16 cellular contexts compared by ENCODE assay signal in the genomic region with DNA sequence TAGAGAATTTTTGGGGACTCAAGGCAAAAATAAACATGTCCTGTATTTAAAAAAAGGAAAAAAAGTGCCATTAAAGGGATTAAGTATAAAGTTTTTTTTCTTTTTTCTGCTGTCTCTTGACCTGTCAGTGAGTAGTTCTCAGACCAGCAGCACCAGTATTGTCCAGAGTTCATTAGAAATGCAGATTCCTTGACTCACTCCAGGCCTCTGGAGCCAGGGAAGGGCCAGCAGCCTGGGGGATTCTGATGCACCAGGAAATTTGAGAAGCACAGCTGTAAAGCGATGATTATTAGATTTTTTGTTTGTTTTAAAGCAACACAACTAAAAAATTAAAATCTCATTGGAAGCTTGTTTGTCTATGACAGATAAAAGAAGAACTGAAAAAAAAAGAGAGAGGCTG.
DNase-seq lines count a peak whose midpoint lies in the region; ATAC-seq and TF ChIP-seq lines count a peak whose summit lies in the region.
"Had no signal": no experiment of that assay in that cellular context is flagged by ENCODE, and none has a peak within 500 bp of the region (broad histone marks: within the 10 kb centered on the region; RNA-seq: fewer than 3 reads in every experiment).

No MANE protein-coding gene starts in this region.

- H3K14ac ChIP-seq in H9 (ENCODE audit: insufficient read depth, low read length) = no peak overlapping the region

- H3F3A ChIP-seq in PC-3 (ENCODE audit: low read length, unreplicated experiment) = no peaks in the 10 kb centered on the region

- H3K9ac ChIP-seq in H9 (ENCODE audit: extremely low read depth, insufficient read length, low read length) (no peak overlapping the region), PC-3 (ENCODE audit: low read length) (no peak overlapping the region)

- peaks cover 3% of the 10 kb centered on the region for H3K27me3 Mint-ChIP-seq in H9 (ENCODE audit: low read depth)

- H3K4me1 Mint-ChIP-seq in H9 = peaks cover 31 to 33% of the 10 kb centered on the region in 2 experiments
- H3K4me1 Mint-ChIP-seq: CD14-positive monocyte, IgD-negative memory B cell had no signal

- CTCF ChIA-PET in PC-3 (lab: Charles Lee) = interaction anchor here (1.1 kb wide), 1 partner anchor 113 kb away, joined by 12 read pairs; no protein-coding TSS in a partner anchor

- H3K27ac Mint-ChIP-seq in H9 = peak overlapping the region in 1 of 3 experiments; percentile 87; a peak in 1 of 7 replicates
- H3K27ac Mint-ChIP-seq: CD14-positive monocyte; CD8-positive, alpha-beta T cell; IgD-negative memory B cell had no signal

- H3K9me3 Mint-ChIP-seq in H9 = no peaks in the 10 kb centered on the region
- H3K9me3 Mint-ChIP-seq: CD14-positive monocyte; CD8-positive, alpha-beta T cell had no signal

- H3K23me2 ChIP-seq in H9 (ENCODE audit: insufficient read length, low read depth, low read length, poor library complexity, severe bottlenecking) = no peaks in the 10 kb centered on the region

- H2BK20ac ChIP-seq in H9 (ENCODE audit: low read depth, low read length, poor library complexity, severe bottlenecking) = no peak overlapping the region

- H3T11ph ChIP-seq in H9 (ENCODE audit: low read length) = no peak overlapping the region

- no peak overlapping the region for H3K4ac ChIP-seq in H9 (ENCODE audit: low read depth, low read length)

- H4K20me1 ChIP-seq in H9 (ENCODE audit: control insufficient read depth, insufficient read depth, insufficient read length) (no peaks in the 10 kb centered on the region), PC-3 (ENCODE audit: low read length) (no peaks in the 10 kb centered on the region)

- H2BK12ac ChIP-seq in H9 (ENCODE audit: insufficient read length, low read depth, low read length) = no peak overlapping the region

- H3K36me3 ChIP-seq in PC-3 (ENCODE audit: low read depth, low read length) (no peaks in the 10 kb centered on the region), testis (ENCODE audit: low read depth, missing control alignments) (no peaks in the 10 kb centered on the region), MG63 (no peaks in the 10 kb centered on the region)

- H4K91ac ChIP-seq in H9 (ENCODE audit: insufficient read length, low read depth, low read length) = no peak overlapping the region

- H3K23ac ChIP-seq in H9 (ENCODE audit: insufficient read length, low read depth, low read length) = no peak overlapping the region

- POLR2A ChIA-PET in PC-3 (lab: Charles Lee; ENCODE audit: unreplicated experiment) = interaction anchor here (0.7 kb wide), 1 partner anchor 81 kb away, joined by 3 read pairs; no protein-coding TSS in a partner anchor

- H3K79me2 ChIP-seq in H9 (ENCODE audit: insufficient read depth, low read length) (no peaks in the 10 kb centered on the region), PC-3 (ENCODE audit: low read length) (no peaks in the 10 kb centered on the region)

- WGBS in H9 (ENCODE audit: extremely low coverage, insufficient read length, low lambda C conversion rate) = no CpG with 5 or more reads among the region's 1 CpG
- 76 to 94% methylated on average over 1 of the region's 1 CpG for WGBS in testis, 2 donors

- H3K79me1 ChIP-seq in H9 (ENCODE audit: insufficient read depth, low read depth, low read length, poor library complexity, severe bottlenecking) = no peaks in the 10 kb centered on the region

- no peak overlapping the region for H2BK5ac ChIP-seq in H9 (ENCODE audit: insufficient read length, low read length)

- TF ChIP-seq POLR2A in testis (IDR thresholded peaks at IDR 0.05) = no peak

- BruUV-seq in PC-3 (replicated peaks; lab: Mats Ljungman, UMichigan) = no TSS peak

- TF ChIP-seq CTCF in H9 (conservative IDR thresholded peaks at IDR 0.05) (no peak), PC-3 (conservative IDR thresholded peaks at IDR 0.05; ENCODE audit: low read depth, low read length) (no peak), testis (IDR thresholded peaks at IDR 0.05) (no peak)

- peak; percentile 85 for ATAC-seq in PC-3
- ATAC-seq in HG03196 (IDR thresholded peaks at IDR 0.05; ENCODE audit: unreplicated experiment) = no peak
- no peak for ATAC-seq in Right ventricle myocardium inferior
- ATAC-seq: CD8-positive, alpha-beta T cell; GM12878 had no signal

- no peak overlapping the region for H3K4me2 ChIP-seq in H9 (ENCODE audit: insufficient read depth, insufficient read length, low read length)
- no peak overlapping the region for H3K4me2 ChIP-seq in PC-3 (ENCODE audit: low read length)

- H4K5ac ChIP-seq in H9 (ENCODE audit: insufficient read length, low read depth, low read length) = no peak overlapping the region

- H2AFZ ChIP-seq in H9 (ENCODE audit: low read length) (no peak overlapping the region), PC-3 (ENCODE audit: low read length) (no peak overlapping the region)

- H2BK15ac ChIP-seq in H9 (ENCODE audit: low read depth, low read length) = no peak overlapping the region

- H3K4me1 ChIP-seq in H9 (ENCODE audit: insufficient read depth, low read length) (peaks cover 6% of the 10 kb centered on the region; the same call in 1 of the 2 replicates), PC-3 (ENCODE audit: insufficient read depth, low read length) (no peaks in the 10 kb centered on the region), testis (no peaks in the 10 kb centered on the region)

- H3K56ac ChIP-seq in H9 (ENCODE audit: insufficient read length, low read depth, low read length) = no peak overlapping the region

- no peak overlapping the region for H3K4me3 Mint-ChIP-seq in H9
- H3K4me3 Mint-ChIP-seq: CD14-positive monocyte; CD8-positive, alpha-beta T cell; IgD-negative memory B cell had no signal

- no peak overlapping the region for H2BK120ac ChIP-seq in H9 (ENCODE audit: low read depth, low read length, poor library complexity, severe bottlenecking)

- peak; percentile 22 for DNase-seq in H9
- DNase-seq in PC-3 = peak; percentile 43
- peak; percentile 47 for DNase-seq in islet precursor cell
- DNase-seq in testis = peak; percentile 2
- DNase-seq in Right ventricle myocardium inferior (ENCODE audit: missing footprints) = no peak
- DNase-seq in MG63 = no peak
- DNase-seq: CD8-positive, alpha-beta T cell; COR-L47; DMS53; GOT3; HCEC 1CT; KG1 had no signal

- 0 out of 2 replicates have a peak, but pooled peaks cover 2% of the 10 kb centered on the region for H3K27me3 ChIP-seq in H9 (ENCODE audit: insufficient read depth, low read length)
- no peaks in the 10 kb centered on the region for H3K27me3 ChIP-seq in PC-3 (ENCODE audit: low read length)
- H3K27me3 ChIP-seq in testis = no peaks in the 10 kb centered on the region
- H3K27me3 ChIP-seq in MG63 = no peaks in the 10 kb centered on the region

- H3K9me3 ChIP-seq in H9 (ENCODE audit: control insufficient read depth, low read depth, low read length) = no peaks in the 10 kb centered on the region
- no peaks in the 10 kb centered on the region for H3K9me3 ChIP-seq in PC-3 (ENCODE audit: low read length)
- no peaks in the 10 kb centered on the region for H3K9me3 ChIP-seq in testis
- no peaks in the 10 kb centered on the region for H3K9me3 ChIP-seq in MG63

- H4K8ac ChIP-seq in H9 (replicated peaks; ENCODE audit: insufficient read length, low read depth, low read length) = no peak overlapping the region

- no peak overlapping the region for H3K4me3 ChIP-seq in PC-3 (ENCODE audit: low read length)
- no peak overlapping the region for H3K4me3 ChIP-seq in testis
- no peak overlapping the region for H3K4me3 ChIP-seq in MG63
- H3K4me3 ChIP-seq: GM12878 had no signal

- H3K9me2 ChIP-seq in PC-3 (replicated peaks; ENCODE audit: low read length) = no peaks in the 10 kb centered on the region

- H3K36me3 Mint-ChIP-seq in H9 (ENCODE audit: insufficient read depth in 1 of 3, low read depth in 3 of 3) = no peaks in the 10 kb centered on the region
- H3K36me3 Mint-ChIP-seq: CD14-positive monocyte; CD8-positive, alpha-beta T cell; IgD-negative memory B cell had no signal

- H3K18ac ChIP-seq in H9 (ENCODE audit: insufficient read length, low read depth, low read length) = no peak overlapping the region

- H2AK5ac ChIP-seq in H9 (ENCODE audit: insufficient read length, low read length) = no peak overlapping the region

- no peak overlapping the region for H3K27ac ChIP-seq in H9 (ENCODE audit: insufficient read length, low read depth, low read length)
- no peak overlapping the region for H3K27ac ChIP-seq in PC-3 (ENCODE audit: low read length)
- no peak overlapping the region for H3K27ac ChIP-seq in testis

- intact Hi-C loops in PC-3 (cut with micrococcal nuclease) (no loop called here), testis (cut with DNase I; ENCODE audit: low total_unique reads) (no loop called here), Right ventricle myocardium inferior (cut with DNase I) (no loop called here)

Comparison
In these comparisons a context has a peak if more than half of its experiments do, and no peak if none do; other contexts are left out.
1. DNase-seq: peak in H9 (single experiment), PC-3 (single experiment), islet precursor cell (single experiment) and testis (single experiment); none in Right ventricle myocardium inferior (single experiment) and MG63 (single experiment).